Comparison of ENCODE assay signal across 13 cellular contexts in genomic region chr2:156396126-156396525, GRCh38. TPM values are rescaled to one million over a fixed set of nuclear protein-coding genes. Genes with fewer than 3 reads are reported as not detected.
A peak's percentile ranks its signal among the peaks of the same experiment; 100 is the strongest.
DNase-seq lines count a peak whose midpoint lies in the region; ATAC-seq lines count a peak whose summit lies in the region.
"Had no signal": no experiment of that assay in that cellular context is flagged by ENCODE, and none has a peak within 500 bp of the region (broad histone marks: within the 10 kb centered on the region; RNA-seq: fewer than 3 reads in every experiment).

No MANE protein-coding gene starts in this region.

- peaks cover 22 to 25% of the 10 kb centered on the region in 2 donors for H3K4me1 Mint-ChIP-seq in natural killer cell treated with Interleukin-12 subunit alpha and Interleukin-12 subunit beta and Interleukin-15 and Interleukin-18, amount 100 ng/mL, for 72 hours (ENCODE audit: low read depth in 2 of 2)

- DNase-seq in germinal center (ENCODE audit: low spot score) = peak; percentile 59
- DNase-seq in T-helper 2 cell = no peak
- DNase-seq in ecto neural progenitor cell (ENCODE audit: low spot score) = no peak
- DNase-seq in activated gamma-delta T cell (lab: John Stamatoyannopoulos, UW) = no peak
- DNase-seq in natural killer cell treated with Interleukin-12 subunit alpha and Interleukin-12 subunit beta and Interleukin-15 and Interleukin-18, amount 100 ng/mL, for 72 hours (ENCODE audit: low spot score) = no peak
- DNase-seq: activated effector memory CD4-positive, alpha-beta T cell treated with Interleukin-2 at 50 U/mL for 16 hours; Caco-2; NCI-H1694; posterior cingulate gyrus; transverse colon had no signal

- H3K36me3 Mint-ChIP-seq in natural killer cell treated with Interleukin-12 subunit alpha and Interleukin-12 subunit beta and Interleukin-15 and Interleukin-18, amount 100 ng/mL, for 72 hours = peaks cover 5% of the 10 kb centered on the region

- H3K4me3 Mint-ChIP-seq in natural killer cell treated with Interleukin-12 subunit alpha and Interleukin-12 subunit beta and Interleukin-15 and Interleukin-18, amount 100 ng/mL, for 72 hours = no peak overlapping the region

- H3K27ac Mint-ChIP-seq in natural killer cell treated with Interleukin-12 subunit alpha and Interleukin-12 subunit beta and Interleukin-15 and Interleukin-18, amount 100 ng/mL, for 72 hours = no peak overlapping the region

- no peaks in the 10 kb centered on the region for H3K9me3 Mint-ChIP-seq in natural killer cell treated with Interleukin-12 subunit alpha and Interleukin-12 subunit beta and Interleukin-15 and Interleukin-18, amount 100 ng/mL, for 72 hours

- H3K27me3 Mint-ChIP-seq in natural killer cell treated with Interleukin-12 subunit alpha and Interleukin-12 subunit beta and Interleukin-15 and Interleukin-18, amount 100 ng/mL, for 72 hours = peaks cover 2 to 7% of the 10 kb centered on the region in 2 donors

- peak; percentile 30 for ATAC-seq in GM18519 (IDR thresholded peaks at IDR 0.05; ENCODE audit: low FRiP score, unreplicated experiment)
- peak; percentile 54 for ATAC-seq in GM21717 (IDR thresholded peaks at IDR 0.05; ENCODE audit: unreplicated experiment)
- ATAC-seq in HG03439 (IDR thresholded peaks at IDR 0.05; ENCODE audit: unreplicated experiment) = peak; percentile 26
- ATAC-seq in natural killer cell treated with Interleukin-12 subunit alpha and Interleukin-12 subunit beta and Interleukin-15 and Interleukin-18, amount 100 ng/mL, for 72 hours = no peak

RNA-seq across cellular contexts. Expression of gene GPD2, which starts 40.1 kb away (rescaled TPM):
- total RNA-seq in natural killer cell treated with Interleukin-12 subunit alpha and Interleukin-12 subunit beta and Interleukin-15 and Interleukin-18, amount 100 ng/mL, for 72 hours = 10 to 100 TPM; 25.7 to 34.1 TPM

Comparison
In these comparisons a context has a peak if more than half of its experiments do, and no peak if none do; other contexts are left out.
1. ATAC-seq: peak in GM18519 (single experiment), GM21717 (single experiment) and HG03439 (single experiment); none in natural killer cell treated with Interleukin-12 subunit alpha and Interleukin-12 subunit beta and Interleukin-15 and Interleukin-18, amount 100 ng/mL, for 72 hours (0 of 2).